In genomic region chr2:178522950-178523595, GRCh38 we compare ENCODE assay signal across 8 cellular contexts.
DNase-seq lines count a peak whose midpoint lies in the region; ATAC-seq and TF ChIP-seq lines count a peak whose summit lies in the region.

No MANE protein-coding gene starts in this region.

- ATAC-seq in GM19023 (IDR thresholded peaks at IDR 0.05; ENCODE audit: unreplicated experiment) (peak; percentile 97), HG03342 (IDR thresholded peaks at IDR 0.05; ENCODE audit: unreplicated experiment) (peak; percentile 95)

- DNase-seq in Ammon's horn (ENCODE audit: low spot score) (peak; percentile 88), NOMO-1 (lab: John Stamatoyannopoulos, UW; ENCODE audit: unreplicated experiment in 2 of 2) (peak; percentile 93 to 94), epithelial cell of esophagus (ENCODE audit: low read depth) (peak; percentile 86), middle frontal gyrus (ENCODE audit: extremely low spot score, low spot score) (peak; percentile 58)
- DNase-seq in activated CD8-positive, alpha-beta memory T cell treated with anti-CD3 and anti-CD28 coated beads, Interleukin-2, amount 50 U/mL, for 48 hours: peak; percentile 83
- DNase-seq in stimulated activated CD8-positive, alpha-beta memory T cell treated with anti-CD3 and anti-CD28 coated beads, Interleukin-15, amount 100 ng/mL, for 48 hours (ENCODE audit: low read depth in 2 of 2): peak; percentile 66 to 76

- peak; percentile 86 for TF ChIP-seq CTCF in epithelial cell of esophagus (IDR thresholded peaks at IDR 0.05; ENCODE audit: insufficient read depth, low read depth, low read length, missing control alignments)

- peak overlapping the region; percentile 75 for H3K4me3 ChIP-seq in epithelial cell of esophagus (ENCODE audit: low read length)

Comparison
In these comparisons a context has a peak if more than half of its experiments do, and no peak if none do; other contexts are left out.
1. Peak in every context shown above with its lines: DNase-seq, ATAC-seq and H3K4me3 ChIP-seq.